ENCODE assay signal across 28 cellular contexts in the genomic region with DNA sequence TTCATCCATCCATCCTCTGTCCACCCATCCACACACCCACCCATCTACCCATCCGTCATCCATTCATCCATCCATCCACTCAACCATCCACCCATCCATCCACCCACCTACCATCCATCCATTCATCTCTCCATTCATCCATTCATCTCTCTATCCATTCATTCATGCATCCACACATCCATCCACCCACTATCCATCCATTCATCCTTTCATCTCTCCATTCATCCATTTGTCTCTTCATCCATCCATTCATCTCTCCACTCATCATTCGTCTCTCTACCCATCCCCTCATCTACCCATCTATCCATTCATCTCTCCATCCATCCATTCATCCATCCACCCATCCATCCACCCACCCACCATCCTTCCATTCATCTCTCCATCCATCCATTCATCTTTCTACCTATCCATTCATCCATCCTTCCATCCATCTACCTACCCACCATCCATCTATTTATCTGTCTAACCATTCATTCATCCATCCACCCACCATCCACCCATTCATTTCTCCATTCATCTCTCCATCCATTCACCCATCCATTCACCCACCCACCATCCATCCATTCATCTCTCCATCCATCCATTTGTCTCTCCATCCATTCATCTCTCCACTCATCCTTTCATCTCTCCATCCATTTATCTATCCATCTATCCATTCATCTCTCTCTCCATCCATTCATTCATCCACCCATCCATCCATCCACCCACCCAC.
"Had no signal": no experiment of that assay in that cellular context is flagged by ENCODE, and none has a peak within 500 bp of the region (broad histone marks: within the 10 kb centered on the region; RNA-seq: fewer than 3 reads in every experiment).

No MANE protein-coding gene starts in this region.

- DNase-seq: hippocampal formation; kidney; left ventricle myocardium inferior; midbrain; mucosa of descending colon; naive thymus-derived CD4-positive, alpha-beta T cell; nucleus accumbens; pancreas; retina; right cardiac atrium; stimulated activated CD4-positive, alpha-beta T cell treated with anti-CD3 and anti-CD28 coated beads, Interleukin-1b, Interleukin-23, amount 100 ng/mL, for 48 hours; stimulated activated CD4-positive, alpha-beta T cell treated with anti-CD3 and anti-CD28 coated beads, Interleukin-2, amount 100 ng/mL, for 48 hours; stimulated activated CD4-positive, alpha-beta T cell treated with anti-CD3 and anti-CD28 coated beads, Interleukin-4, amount 100 ng/mL, for 4 hours; stimulated activated CD8-positive, alpha-beta memory T cell treated with anti-CD3 and anti-CD28 coated beads, Interleukin-4, amount 100 ng/mL, for 48 hours; stimulated activated naive CD4-positive, alpha-beta T cell treated with Interleukin-2 at 50 U/mL for 16 hours; stimulated activated naive CD8-positive, alpha-beta T cell treated with anti-CD3 and anti-CD28 coated beads, Interleukin-15, amount 100 ng/mL, for 72 hours; substantia nigra had no signal

- H3K9me3 ChIP-seq: left ventricle myocardium inferior, mucosa of descending colon, pancreas, prostate gland, tibial nerve, vagina had no signal

- H3K4me1 ChIP-seq: left ventricle myocardium inferior, pancreas, vagina had no signal

- H3K4me2 ChIP-seq: smooth muscle cell had no signal

- H3K27me3 ChIP-seq: pancreas, tibial nerve, vagina had no signal

- H3K27ac ChIP-seq: left ventricle myocardium inferior, pancreas, prostate gland, tibial nerve, vagina had no signal

- FAIRE-seq: islet of Langerhans, kidney, pancreas had no signal

- H3K4me3 Mint-ChIP-seq: memory B cell; natural killer cell treated with Interleukin-12 subunit alpha and Interleukin-12 subunit beta and Interleukin-15 and Interleukin-18, amount 100 ng/mL, for 72 hours; neural crest cell; stimulated activated memory B cell treated with anti-CD40 and anti-IgM and Interleukin-4, amounts not matched to agents 10 μg/mL and 1 μg/mL and 100 μg/mL, for 72 hours; stimulated activated naive CD8-positive, alpha-beta T cell treated with anti-CD3 and anti-CD28 coated beads, Interleukin-15, amount 100 ng/mL, for 72 hours; type B pancreatic cell had no signal

- H3K9me3 Mint-ChIP-seq: type B pancreatic cell had no signal

- ATAC-seq: mucosa of descending colon; naive thymus-derived CD4-positive, alpha-beta T cell; natural killer cell treated with Interleukin-12 subunit alpha and Interleukin-12 subunit beta and Interleukin-15 and Interleukin-18, amount 100 ng/mL, for 72 hours; pancreas; right cardiac atrium; stimulated activated memory B cell treated with anti-CD40 and anti-IgM and Interleukin-4, amounts not matched to agents 10 μg/mL and 1 μg/mL and 100 μg/mL, for 72 hours; stimulated activated naive CD8-positive, alpha-beta T cell treated with anti-CD3 and anti-CD28 coated beads, Interleukin-15, amount 100 ng/mL, for 72 hours had no signal

- H3K4me3 ChIP-seq: left ventricle myocardium inferior, lung, mucosa of descending colon, pancreas, prostate gland, smooth muscle cell, tibial nerve, vagina had no signal

- H3K36me3 ChIP-seq: left ventricle myocardium inferior, pancreas, prostate gland, tibial nerve, vagina had no signal

- H3K36me3 Mint-ChIP-seq: naive thymus-derived CD4-positive, alpha-beta T cell; natural killer cell treated with Interleukin-12 subunit alpha and Interleukin-12 subunit beta and Interleukin-15 and Interleukin-18, amount 100 ng/mL, for 72 hours; stimulated activated memory B cell treated with anti-CD40 and anti-IgM and Interleukin-4, amounts not matched to agents 10 μg/mL and 1 μg/mL and 100 μg/mL, for 72 hours; type B pancreatic cell had no signal

- H3K27ac Mint-ChIP-seq: memory B cell; naive thymus-derived CD4-positive, alpha-beta T cell; natural killer cell treated with Interleukin-12 subunit alpha and Interleukin-12 subunit beta and Interleukin-15 and Interleukin-18, amount 100 ng/mL, for 72 hours; stimulated activated memory B cell treated with anti-CD40 and anti-IgM and Interleukin-4, amounts not matched to agents 10 μg/mL and 1 μg/mL and 100 μg/mL, for 72 hours; type B pancreatic cell had no signal

- H3K4me1 Mint-ChIP-seq: memory B cell; stimulated activated memory B cell treated with anti-CD40 and anti-IgM and Interleukin-4, amounts not matched to agents 10 μg/mL and 1 μg/mL and 100 μg/mL, for 72 hours; stimulated activated naive CD8-positive, alpha-beta T cell treated with anti-CD3 and anti-CD28 coated beads, Interleukin-15, amount 100 ng/mL, for 72 hours had no signal
